ENCODE assay signal across 1 cellular context in the genomic region with DNA sequence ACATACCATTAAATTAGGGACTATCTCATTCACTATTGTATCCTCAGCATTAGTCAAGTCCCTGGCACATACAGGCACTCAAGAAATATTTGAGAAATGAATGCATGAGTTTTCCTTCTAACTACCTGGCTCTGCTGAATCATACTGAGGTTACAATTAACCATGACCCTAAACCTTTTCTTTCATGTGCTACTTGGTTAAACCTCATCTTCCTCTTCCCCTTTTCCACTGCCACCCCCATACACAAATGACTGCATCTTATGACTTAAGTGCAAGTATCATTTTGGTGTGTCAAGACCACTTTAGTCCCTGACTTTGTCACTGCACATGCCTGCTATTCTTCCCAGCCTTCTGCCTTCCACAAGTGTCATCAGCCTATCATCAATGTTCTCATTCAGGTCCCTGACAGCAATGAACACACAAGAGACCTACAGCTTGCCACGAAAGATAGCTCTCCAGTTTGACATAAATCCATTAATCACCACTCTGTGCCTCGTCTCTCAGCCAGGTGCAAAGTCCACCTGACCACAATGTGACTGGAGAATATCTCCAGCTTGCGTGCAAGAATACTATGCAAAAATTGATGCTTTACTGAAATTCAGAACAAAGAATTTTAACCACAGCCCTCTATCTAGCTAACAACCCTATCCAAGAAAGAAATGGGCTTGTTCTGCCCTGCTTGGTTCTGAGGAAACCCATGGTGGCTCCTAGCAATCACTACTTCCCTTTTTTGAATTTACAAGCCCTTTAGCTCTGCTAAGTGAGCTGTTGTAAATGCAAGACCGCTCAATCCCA.
TF ChIP-seq lines count a peak whose summit lies in the region.

No MANE protein-coding gene starts in this region.

TF ChIP-seq in WTC11, 78 proteins besides CTCF, POLR2A, EP300 and RAD21 (continued from another document):
- TF ChIP-seq, protein P1, sequence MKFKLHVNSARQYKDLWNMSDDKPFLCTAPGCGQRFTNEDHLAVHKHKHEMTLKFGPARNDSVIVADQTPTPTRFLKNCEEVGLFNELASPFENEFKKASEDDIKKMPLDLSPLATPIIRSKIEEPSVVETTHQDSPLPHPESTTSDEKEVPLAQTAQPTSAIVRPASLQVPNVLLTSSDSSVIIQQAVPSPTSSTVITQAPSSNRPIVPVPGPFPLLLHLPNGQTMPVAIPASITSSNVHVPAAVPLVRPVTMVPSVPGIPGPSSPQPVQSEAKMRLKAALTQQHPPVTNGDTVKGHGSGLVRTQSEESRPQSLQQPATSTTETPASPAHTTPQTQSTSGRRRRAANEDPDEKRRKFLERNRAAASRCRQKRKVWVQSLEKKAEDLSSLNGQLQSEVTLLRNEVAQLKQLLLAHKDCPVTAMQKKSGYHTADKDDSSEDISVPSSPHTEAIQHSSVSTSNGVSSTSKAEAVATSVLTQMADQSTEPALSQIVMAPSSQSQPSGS (CRISPR knock-in tag; IDR thresholded peaks at IDR 0.05; ENCODE audit: borderline replicate concordance, low read depth) = no peak
- no peak for TF ChIP-seq NR2C2 (CRISPR knock-in tag; IDR thresholded peaks at IDR 0.05)
TF ChIP-seq in WTC11: peak in this region for 0.
